ENCODE assay signal across 24 cellular contexts in genomic region chr3:149809694-149810093, GRCh38. TPM values are rescaled to one million over a fixed set of nuclear protein-coding genes. Genes with fewer than 3 reads are reported as not detected.
DNase-seq lines count a peak whose midpoint lies in the region; ATAC-seq, FAIRE-seq and TF ChIP-seq lines count a peak whose summit lies in the region.
"Had no signal": no experiment of that assay in that cellular context is flagged by ENCODE, and none has a peak within 500 bp of the region (broad histone marks: within the 10 kb centered on the region; RNA-seq: fewer than 3 reads in every experiment).

No MANE protein-coding gene starts in this region.

- no TSS peak for BruUV-seq in OCI-LY7 (replicated peaks; lab: Mats Ljungman, UMichigan)

- H3K4me3 Mint-ChIP-seq in activated CD8-positive, alpha-beta memory T cell treated with anti-CD3 and anti-CD28 coated beads, Interleukin-2, amount 10 ng/mL, durations not matched to agents 7 days and 5 days = no peak overlapping the region
- H3K4me3 Mint-ChIP-seq: HFFc6 had no signal

- CTCF ChIA-PET in OCI-LY7 (lab: Charles Lee; ENCODE audit: unreplicated experiment) = no interaction called here
- CTCF ChIA-PET in activated CD8-positive, alpha-beta memory T cell treated with anti-CD3 and anti-CD28 coated beads, Interleukin-2, amount 10 ng/mL, durations not matched to agents 7 days and 5 days (lab: Charles Lee) = interaction anchor here (2.1 to 3.0 kb wide), 4 partner anchors 17 to 298 kb away, joined by 5 to 34 read pairs (median 10); partner anchors contain the start of gene ANKUB1

- no peaks in the 10 kb centered on the region for H3K36me3 Mint-ChIP-seq in activated CD8-positive, alpha-beta memory T cell treated with anti-CD3 and anti-CD28 coated beads, Interleukin-2, amount 10 ng/mL, durations not matched to agents 7 days and 5 days

- H3K9me3 ChIP-seq in DOHH2 (ENCODE audit: control insufficient read depth, insufficient read depth, low read length) (no peaks in the 10 kb centered on the region), OCI-LY7 (ENCODE audit: low read length) (no peaks in the 10 kb centered on the region), MM.1S (replicated peaks; ENCODE audit: insufficient read depth, low read length) (no peaks in the 10 kb centered on the region)
- H3K9me3 ChIP-seq: BLaER1 treated with 17β-estradiol and CSF1 and Interleukin-3, amounts not matched to agents 10 nM and 100 nM; MG63 had no signal

- POLR2A ChIA-PET in OCI-LY7 (lab: Charles Lee) = interaction anchor here (2.4 kb wide), 1 partner anchor 12 kb away, joined by 7 read pairs; no protein-coding TSS in a partner anchor

- H4K20me1 ChIP-seq in DOHH2 (ENCODE audit: control insufficient read depth, insufficient read depth, low read depth, low read length) (0 out of 2 replicates have a peak, but pooled peaks cover 3% of the 10 kb centered on the region), OCI-LY7 (ENCODE audit: insufficient read depth, low read length) (peaks cover 9% of the 10 kb centered on the region), MM.1S (ENCODE audit: insufficient read depth, low read length) (no peaks in the 10 kb centered on the region)

- no peak overlapping the region for H3K27ac Mint-ChIP-seq in activated CD8-positive, alpha-beta memory T cell treated with anti-CD3 and anti-CD28 coated beads, Interleukin-2, amount 10 ng/mL, durations not matched to agents 7 days and 5 days
- H3K27ac Mint-ChIP-seq: CD8-positive, alpha-beta memory T cell; HFFc6 had no signal

- DNase-seq in OCI-LY7 (ENCODE audit: low spot score) = no peak
- DNase-seq in foreskin melanocyte = peak; percentile 24
- DNase-seq in GM19239 (ENCODE audit: insufficient read length, low spot score) = no peak
- no peak for DNase-seq in iPS-NIHi7 (ENCODE audit: extremely low spot score)
- DNase-seq in activated CD8-positive, alpha-beta memory T cell treated with anti-CD3 and anti-CD28 coated beads, Interleukin-2, amount 10 ng/mL, durations not matched to agents 7 days and 5 days = no peak
- no peak for DNase-seq in MM.1S
- DNase-seq: ACHN; Calu3; CD8-positive, alpha-beta memory T cell; DMS153; EL; GF-D8; HFFc6; MG63; NCI-H1048; NCI-H1417 treated with DMSO at 0.1 percent for 48 hours; NCI-H187; NCI-H446 treated with DMSO at 0.1 percent for 48 hours; NCI-H748 treated with DMSO at 0.1 percent for 48 hours; NK-92 treated with Interleukin-12 subunit alpha and Interleukin-12 subunit beta, amount 100 ng/mL, for 24 hours; SJCRH30 had no signal

- peaks cover 24% of the 10 kb centered on the region for H3K27me3 Mint-ChIP-seq in activated CD8-positive, alpha-beta memory T cell treated with anti-CD3 and anti-CD28 coated beads, Interleukin-2, amount 10 ng/mL, durations not matched to agents 7 days and 5 days

- H3K4me1 Mint-ChIP-seq in activated CD8-positive, alpha-beta memory T cell treated with anti-CD3 and anti-CD28 coated beads, Interleukin-2, amount 10 ng/mL, durations not matched to agents 7 days and 5 days = peaks cover 20% of the 10 kb centered on the region

- H3K36me3 ChIP-seq in DOHH2 (ENCODE audit: control insufficient read depth, low read length) (peaks cover 3% of the 10 kb centered on the region; the same call in 1 of the 2 replicates), OCI-LY7 (ENCODE audit: insufficient read depth, low read length) (no peaks in the 10 kb centered on the region), MM.1S (replicated peaks; ENCODE audit: insufficient read depth, low read length) (no peaks in the 10 kb centered on the region)
- H3K36me3 ChIP-seq: BLaER1 treated with 17β-estradiol and CSF1 and Interleukin-3, amounts not matched to agents 10 nM and 100 nM; MG63; SJCRH30 had no signal

- peaks cover 49% of the 10 kb centered on the region for H3K4me1 ChIP-seq in DOHH2 (ENCODE audit: control insufficient read depth, low read length)
- peaks cover 26% of the 10 kb centered on the region for H3K4me1 ChIP-seq in OCI-LY7 (ENCODE audit: insufficient read depth, low read length, poor library complexity, severe bottlenecking)
- H3K4me1 ChIP-seq in MM.1S (ENCODE audit: low read length) = peaks cover 24% of the 10 kb centered on the region

- no peak overlapping the region for H3K9ac ChIP-seq in MM.1S (ENCODE audit: low read length)
- H3K9ac ChIP-seq: BLaER1 treated with 17β-estradiol and CSF1 and Interleukin-3, amounts not matched to agents 10 nM and 100 nM had no signal

- H3K27me3 ChIP-seq in DOHH2 (ENCODE audit: control insufficient read depth, low read length) (no peaks in the 10 kb centered on the region), MM.1S (replicated peaks; ENCODE audit: insufficient read depth, low read length) (no peaks in the 10 kb centered on the region; the same call in 1 of the 2 replicates)
- H3K27me3 ChIP-seq: BLaER1 treated with 17β-estradiol and CSF1 and Interleukin-3, amounts not matched to agents 10 nM and 100 nM; MG63; SJCRH30 had no signal

- no peaks in the 10 kb centered on the region for H3K9me2 ChIP-seq in DOHH2 (replicated peaks; ENCODE audit: control insufficient read depth, low read length)
- H3K9me2 ChIP-seq in OCI-LY7 (ENCODE audit: insufficient read depth, low read length) = no peaks in the 10 kb centered on the region
- H3K9me2 ChIP-seq in MM.1S (replicated peaks; ENCODE audit: insufficient read depth, low read length) = no peaks in the 10 kb centered on the region

- no peak for ATAC-seq in activated CD8-positive, alpha-beta memory T cell treated with anti-CD3 and anti-CD28 coated beads, Interleukin-2, amount 10 ng/mL, durations not matched to agents 7 days and 5 days

- H3K79me2 ChIP-seq in DOHH2 (ENCODE audit: control insufficient read depth, low read length) (peaks cover 20% of the 10 kb centered on the region), OCI-LY7 (ENCODE audit: insufficient read depth, low read depth, low read length) (peaks cover 16% of the 10 kb centered on the region), MM.1S (ENCODE audit: low read length) (peaks cover 16% of the 10 kb centered on the region)

- H2AFZ ChIP-seq in OCI-LY7 (ENCODE audit: low read length) (0 out of 2 replicates have a peak overlapping the region, but pooled peaks have one; percentile 40), MM.1S (ENCODE audit: low read length) (no peak overlapping the region)

- H3K4me3 ChIP-seq in DOHH2 (ENCODE audit: low read length) = no peak overlapping the region
- H3K4me3 ChIP-seq in OCI-LY7 (ENCODE audit: low read depth, low read length, poor library complexity, severe bottlenecking) = no peak overlapping the region
- H3K4me3 ChIP-seq in MM.1S (ENCODE audit: low read length) = no peak overlapping the region
- H3K4me3 ChIP-seq: BLaER1 treated with 17β-estradiol and CSF1 and Interleukin-3, amounts not matched to agents 10 nM and 100 nM; MG63; SJCRH30 had no signal

- intact Hi-C loops in OCI-LY7 (cut with micrococcal nuclease; ENCODE audit: unreplicated experiment) = loop anchor here (2.0 to 5.0 kb wide), 4 partner anchors 43 to 1278 kb away; partner anchors contain the start of genes GYG1, MED12L and PFN2

- H3K27ac ChIP-seq in DOHH2 (ENCODE audit: low read depth, low read length) (no peak overlapping the region), OCI-LY7 (ENCODE audit: low read depth, low read length, poor library complexity, severe bottlenecking) (no peak overlapping the region), MM.1S (ENCODE audit: low read length) (no peak overlapping the region)
- H3K27ac ChIP-seq: SJCRH30 had no signal

- H3K4me2 ChIP-seq in DOHH2 (ENCODE audit: low read length) (peak overlapping the region; percentile 12; the same call in 1 of the 2 replicates), OCI-LY7 (ENCODE audit: low read length) (no peak overlapping the region), MM.1S (ENCODE audit: low read depth, low read length) (no peak overlapping the region)

- no peak for FAIRE-seq in GM19239 (lab: Jason Lieb, UNC)

- H3K9me3 Mint-ChIP-seq in activated CD8-positive, alpha-beta memory T cell treated with anti-CD3 and anti-CD28 coated beads, Interleukin-2, amount 10 ng/mL, durations not matched to agents 7 days and 5 days (ENCODE audit: low read depth) = no peaks in the 10 kb centered on the region
- H3K9me3 Mint-ChIP-seq: HFFc6 had no signal

- peaks cover 5% of the 10 kb centered on the region; the same call in 1 of the 2 replicates for H3F3A ChIP-seq in DOHH2 (ENCODE audit: control insufficient read depth, insufficient read depth)
- H3F3A ChIP-seq in MM.1S (ENCODE audit: insufficient read depth, low read length) = peaks cover 2% of the 10 kb centered on the region; the same call in 1 of the 2 replicates

- TF ChIP-seq CTCF in DOHH2 (IDR thresholded peaks at IDR 0.05; ENCODE audit: low read depth, low read length, poor library complexity, severe bottlenecking) (no peak), OCI-LY7 (conservative IDR thresholded peaks at IDR 0.05; ENCODE audit: low read length) (no peak), MM.1S (IDR thresholded peaks at IDR 0.05; ENCODE audit: low read length) (no peak)

RNA-seq across cellular contexts. Expression of gene RNF13, which starts 3.3 kb away (rescaled TPM):
- total RNA-seq in OCI-LY7 (2014; rRNA removed; shearing (Covaris generic)) = 16.1 and 26.2 TPM in 2 replicates
- total RNA-seq in OCI-LY7 (2022) = 37.3 and 48.5 TPM in 2 replicates
- total RNA-seq in activated CD8-positive, alpha-beta memory T cell treated with anti-CD3 and anti-CD28 coated beads, Interleukin-2, amount 10 ng/mL, durations not matched to agents 7 days and 5 days = 10 to 100 TPM; 29.6 to 39.7 TPM

RNA-seq across cellular contexts. Expression of gene ANKUB1, which starts 17.3 kb away (rescaled TPM):
- total RNA-seq in OCI-LY7 (2014; rRNA removed; shearing (Covaris generic)) = not detected in 2 replicates
- not detected in 2 replicates for total RNA-seq in OCI-LY7 (2022)
- not detected for total RNA-seq in activated CD8-positive, alpha-beta memory T cell treated with anti-CD3 and anti-CD28 coated beads, Interleukin-2, amount 10 ng/mL, durations not matched to agents 7 days and 5 days
- total RNA-seq: Calu3; CD8-positive, alpha-beta memory T cell; H4; HFFc6; SJCRH30 had no signal

RNA-seq across cellular contexts. Expression of gene COMMD2, which starts 57.4 kb away (rescaled TPM):
- total RNA-seq in OCI-LY7 (2014; rRNA removed; shearing (Covaris generic)) = 24.9 and 27.2 TPM in 2 replicates
- total RNA-seq in OCI-LY7 (2022) = 47.1 and 48.9 TPM in 2 replicates
- total RNA-seq in activated CD8-positive, alpha-beta memory T cell treated with anti-CD3 and anti-CD28 coated beads, Interleukin-2, amount 10 ng/mL, durations not matched to agents 7 days and 5 days = 10 to 100 TPM; 35.5 to 38.9 TPM
